19 cellular contexts compared by ENCODE assay signal in the genomic region with DNA sequence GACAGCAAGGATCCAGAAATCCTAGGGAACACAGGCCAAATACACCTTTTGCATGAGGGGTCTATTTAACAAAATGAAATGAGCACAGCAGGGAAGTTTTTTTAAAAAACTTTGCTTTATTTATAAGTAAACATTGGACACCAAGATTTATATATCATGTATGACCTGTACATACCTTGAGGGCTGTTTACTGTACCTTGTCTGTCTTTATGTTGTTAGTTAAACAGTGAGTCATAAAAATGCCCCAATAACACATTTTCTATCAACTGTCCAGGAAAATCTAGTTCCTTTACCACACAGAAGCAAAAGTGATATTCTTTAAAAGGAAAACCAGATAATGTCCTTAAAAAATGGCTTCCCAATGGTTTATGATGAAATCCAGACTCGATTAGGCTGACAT. TPM values are rescaled to one million over a fixed set of nuclear protein-coding genes. Genes with fewer than 3 reads are reported as not detected.
A peak's percentile ranks its signal among the peaks of the same experiment; 100 is the strongest.
DNase-seq lines count a peak whose midpoint lies in the region; ATAC-seq, FAIRE-seq and TF ChIP-seq lines count a peak whose summit lies in the region.
"Had no signal": no experiment of that assay in that cellular context is flagged by ENCODE, and none has a peak within 500 bp of the region (broad histone marks: within the 10 kb centered on the region; RNA-seq: fewer than 3 reads in every experiment).

No MANE protein-coding gene starts in this region.

- H3K79me2 ChIP-seq in ACC112 (ENCODE audit: control insufficient read depth, insufficient read depth, low read length, unreplicated experiment), result no peaks in the 10 kb centered on the region
- H3K79me2 ChIP-seq in Loucy (ENCODE audit: insufficient read depth, low read length), result no peaks in the 10 kb centered on the region
- no peaks in the 10 kb centered on the region for H3K79me2 ChIP-seq in astrocyte (ENCODE audit: insufficient read depth, low read length)

- no peaks in the 10 kb centered on the region for H3K9me2 ChIP-seq in Loucy (replicated peaks; ENCODE audit: low read depth, low read length)

- no peak overlapping the region for H3K4me3 Mint-ChIP-seq in astrocyte (ENCODE audit: unreplicated experiment)
- no peak overlapping the region for H3K4me3 Mint-ChIP-seq in CD4-positive, alpha-beta memory T cell
- H3K4me3 Mint-ChIP-seq in stimulated activated memory B cell treated with anti-CD40 and anti-IgM and Interleukin-4, amounts not matched to agents 10 μg/mL and 1 μg/mL and 100 μg/mL, for 72 hours, result no peak overlapping the region
- H3K4me3 Mint-ChIP-seq: CD4-positive, alpha-beta T cell; IgD-negative memory B cell had no signal

- intact Hi-C loops in left lung (cut with DNase I), result no loop called here
- intact Hi-C loops in CD4-positive, alpha-beta memory T cell (cut with micrococcal nuclease), result no loop called here

- no peak for TF ChIP-seq CTCF in Loucy (conservative IDR thresholded peaks at IDR 0.05; ENCODE audit: low read length)
- no peak for TF ChIP-seq CTCF in astrocyte (IDR thresholded peaks at IDR 0.05; ENCODE audit: insufficient read depth, low read depth, low read length)
- TF ChIP-seq CTCF in left lung (IDR thresholded peaks at IDR 0.05), result no peak

- H3K9me3 ChIP-seq in Loucy (ENCODE audit: insufficient read depth, low read depth, low read length), result no peaks in the 10 kb centered on the region
- no peaks in the 10 kb centered on the region for H3K9me3 ChIP-seq in astrocyte (ENCODE audit: insufficient read depth, low read depth, low read length)
- H3K9me3 ChIP-seq in left lung, result no peaks in the 10 kb centered on the region
- no peaks in the 10 kb centered on the region for H3K9me3 ChIP-seq in CD4-positive, alpha-beta memory T cell (ENCODE audit: control insufficient read depth in 1 of 2, low read length in 2 of 2)

- H3K27me3 ChIP-seq in ACC112 (ENCODE audit: insufficient read depth, low read length) (no peaks in the 10 kb centered on the region), Loucy (ENCODE audit: insufficient read depth, low read length, poor library complexity, severe bottlenecking) (no peaks in the 10 kb centered on the region), astrocyte (ENCODE audit: insufficient read depth, low read length) (no peaks in the 10 kb centered on the region), left lung (no peaks in the 10 kb centered on the region)
- H3K27me3 ChIP-seq in CD4-positive, alpha-beta memory T cell (ENCODE audit: insufficient read depth, low read length), result no peaks in the 10 kb centered on the region

- H3K4me1 ChIP-seq in ACC112 (ENCODE audit: control insufficient read depth, insufficient read depth, low read length, unreplicated experiment), result peaks cover 12% of the 10 kb centered on the region
- peaks cover 51% of the 10 kb centered on the region for H3K4me1 ChIP-seq in Loucy (ENCODE audit: insufficient read depth, low read length, poor library complexity, severe bottlenecking)
- peaks cover 2% of the 10 kb centered on the region for H3K4me1 ChIP-seq in astrocyte (ENCODE audit: insufficient read depth, low read length)
- peaks cover 0 to 37% of the 10 kb centered on the region in 2 donors for H3K4me1 ChIP-seq in left lung
- peaks cover 31% of the 10 kb centered on the region for H3K4me1 ChIP-seq in CD4-positive, alpha-beta memory T cell (ENCODE audit: insufficient read depth, low read length)

- ATAC-seq in left lung, result no peak
- no peak for ATAC-seq in stimulated activated memory B cell treated with anti-CD40 and anti-IgM and Interleukin-4, amounts not matched to agents 10 μg/mL and 1 μg/mL and 100 μg/mL, for 72 hours

- POLR2A ChIA-PET in CD4-positive, alpha-beta memory T cell (lab: Charles Lee; ENCODE audit: partially characterized antibody), result no interaction called here

- H3K27me3 Mint-ChIP-seq in astrocyte (ENCODE audit: low read depth, unreplicated experiment), result no peaks in the 10 kb centered on the region
- H3K27me3 Mint-ChIP-seq in CD4-positive, alpha-beta memory T cell, result peaks cover 0 to 1% of the 10 kb centered on the region in 2 donors
- H3K27me3 Mint-ChIP-seq in stimulated activated memory B cell treated with anti-CD40 and anti-IgM and Interleukin-4, amounts not matched to agents 10 μg/mL and 1 μg/mL and 100 μg/mL, for 72 hours, result peaks cover 22% of the 10 kb centered on the region
- H3K27me3 Mint-ChIP-seq: CD4-positive, alpha-beta T cell had no signal

- FAIRE-seq in astrocyte (lab: Jason Lieb, UNC), result peak; percentile 52

- no peaks in the 10 kb centered on the region for H4K20me1 ChIP-seq in Loucy (ENCODE audit: insufficient read depth, low read length, poor library complexity, severe bottlenecking)
- no peaks in the 10 kb centered on the region for H4K20me1 ChIP-seq in astrocyte (ENCODE audit: insufficient read depth, low read length)

- no peaks in the 10 kb centered on the region for H3K36me3 Mint-ChIP-seq in astrocyte (ENCODE audit: low read depth, unreplicated experiment)
- no peaks in the 10 kb centered on the region for H3K36me3 Mint-ChIP-seq in CD4-positive, alpha-beta memory T cell
- H3K36me3 Mint-ChIP-seq in stimulated activated memory B cell treated with anti-CD40 and anti-IgM and Interleukin-4, amounts not matched to agents 10 μg/mL and 1 μg/mL and 100 μg/mL, for 72 hours, result no peaks in the 10 kb centered on the region

- H3K9ac ChIP-seq in Loucy (ENCODE audit: low read depth, low read length, poor library complexity, severe bottlenecking) (no peak overlapping the region), astrocyte (ENCODE audit: low read length) (no peak overlapping the region)

- peak overlapping the region; percentile 76 for H2AFZ ChIP-seq in ACC112 (ENCODE audit: low read length, unreplicated experiment)
- H2AFZ ChIP-seq in Loucy (ENCODE audit: low read length), result peak overlapping the region; percentile 79; the same call in 1 of the 2 replicates
- H2AFZ ChIP-seq in astrocyte (ENCODE audit: low read depth, low read length), result no peak overlapping the region

- DNase-seq in astrocyte (ENCODE audit: low read depth), result no peak
- no peak for DNase-seq in left lung
- no peak for DNase-seq in CD4-positive, alpha-beta memory T cell
- no peak for DNase-seq in iPS-NIHi11 (ENCODE audit: low spot score)
- no peak for DNase-seq in NCI-H146 treated with DMSO at 0.1 percent for 48 hours (lab: John Stamatoyannopoulos, UW; ENCODE audit: unreplicated experiment)
- DNase-seq: CD4-positive, alpha-beta T cell; DMS79 treated with DMSO at 0.1 percent for 48 hours; NCI-H146; NCI-H2081; NCI-H446 treated with DMSO at 0.1 percent for 48 hours; RPMI8226 had no signal

- H3K36me3 ChIP-seq in ACC112 (ENCODE audit: insufficient read depth, low read length), result no peaks in the 10 kb centered on the region
- H3K36me3 ChIP-seq in Loucy (ENCODE audit: insufficient read depth, low read length), result no peaks in the 10 kb centered on the region
- H3K36me3 ChIP-seq in astrocyte (ENCODE audit: insufficient read depth, low read length), result no peaks in the 10 kb centered on the region
- no peaks in the 10 kb centered on the region for H3K36me3 ChIP-seq in left lung
- no peaks in the 10 kb centered on the region for H3K36me3 ChIP-seq in CD4-positive, alpha-beta memory T cell (ENCODE audit: insufficient read depth, low read length)

- H3K4me2 ChIP-seq in Loucy (ENCODE audit: low read depth, low read length, poor library complexity, severe bottlenecking) (no peak overlapping the region), astrocyte (ENCODE audit: low read length) (no peak overlapping the region)

- H3F3A ChIP-seq in Loucy (ENCODE audit: low read depth), result no peaks in the 10 kb centered on the region

- H3K27ac ChIP-seq in ACC112 (ENCODE audit: low read depth, low read length) (no peak overlapping the region), astrocyte (ENCODE audit: low read depth, low read length) (no peak overlapping the region), left lung (peak overlapping the region; percentile 0 to 57)
- H3K27ac ChIP-seq in CD4-positive, alpha-beta memory T cell (ENCODE audit: low read depth, low read length), result no peak overlapping the region

- H3K4me3 ChIP-seq in ACC112 (ENCODE audit: low read depth, low read length) (no peak overlapping the region), Loucy (ENCODE audit: low read length, poor library complexity, severe bottlenecking) (no peak overlapping the region), astrocyte (ENCODE audit: insufficient read depth, low read depth, low read length) (no peak overlapping the region), left lung (no peak overlapping the region)
- no peak overlapping the region for H3K4me3 ChIP-seq in CD4-positive, alpha-beta memory T cell (ENCODE audit: low read length in 2 of 2)

- CTCF ChIA-PET in CD4-positive, alpha-beta memory T cell (lab: Charles Lee; ENCODE audit: partially characterized antibody), result interaction anchor here (0.8 to 1.3 kb wide), 3 partner anchors 10 to 51 kb away, joined by 3 to 4 read pairs (median 3); no protein-coding TSS in a partner anchor

- H3K4me1 Mint-ChIP-seq in astrocyte (ENCODE audit: low read depth, unreplicated experiment), result peaks cover 7% of the 10 kb centered on the region
- peaks cover 17 to 26% (median 23%) of the 10 kb centered on the region in 4 donors for H3K4me1 Mint-ChIP-seq in CD4-positive, alpha-beta memory T cell
- H3K4me1 Mint-ChIP-seq in stimulated activated memory B cell treated with anti-CD40 and anti-IgM and Interleukin-4, amounts not matched to agents 10 μg/mL and 1 μg/mL and 100 μg/mL, for 72 hours, result peaks cover 30% of the 10 kb centered on the region

- H3K9me3 Mint-ChIP-seq in astrocyte (ENCODE audit: unreplicated experiment), result no peaks in the 10 kb centered on the region
- peaks cover 0 to 1% (median 0%) of the 10 kb centered on the region in 8 donors for H3K9me3 Mint-ChIP-seq in CD4-positive, alpha-beta memory T cell
- no peaks in the 10 kb centered on the region for H3K9me3 Mint-ChIP-seq in stimulated activated memory B cell treated with anti-CD40 and anti-IgM and Interleukin-4, amounts not matched to agents 10 μg/mL and 1 μg/mL and 100 μg/mL, for 72 hours
- H3K9me3 Mint-ChIP-seq: CD4-positive, alpha-beta T cell; IgD-negative memory B cell had no signal

- H3K27ac Mint-ChIP-seq in astrocyte (ENCODE audit: unreplicated experiment), result no peak overlapping the region
- no peak overlapping the region for H3K27ac Mint-ChIP-seq in CD4-positive, alpha-beta memory T cell
- no peak overlapping the region for H3K27ac Mint-ChIP-seq in stimulated activated memory B cell treated with anti-CD40 and anti-IgM and Interleukin-4, amounts not matched to agents 10 μg/mL and 1 μg/mL and 100 μg/mL, for 72 hours
- H3K27ac Mint-ChIP-seq: CD4-positive, alpha-beta T cell had no signal

RNA-seq across cellular contexts. Expression of a gene that starts 45.1 kb away (rescaled TPM):
- total RNA-seq in astrocyte (not detected in 2 replicates), left lung (100 to 1,000 TPM; 115 to 132 TPM)
- total RNA-seq in CD4-positive, alpha-beta memory T cell, result not detected
- not detected for polyA plus RNA-seq in CD4-positive, alpha-beta memory T cell
- total RNA-seq: A172; CD4-positive, alpha-beta T cell; G401; OCI-LY7 had no signal
- polyA plus RNA-seq: BJ, IgD-negative memory B cell had no signal

Comparison
In these comparisons a context has a peak if more than half of its experiments do, and no peak if none do; other contexts are left out.
1. H3K27ac ChIP-seq: peak in left lung (2 of 2); none in ACC112 (single experiment), astrocyte (single experiment) and CD4-positive, alpha-beta memory T cell (single experiment).
2. RNA of a gene that starts 45.1 kb away (total RNA-seq): 115 to 132 TPM in left lung; not detected in astrocyte and not detected in CD4-positive, alpha-beta memory T cell; every median in the first group is over 100 times any median in the second.